Comparison of ENCODE assay signal across 8 cellular contexts in genomic region chr10:98446121-98446655, GRCh38. TPM values are rescaled to one million over a fixed set of nuclear protein-coding genes. Genes with fewer than 3 reads are reported as not detected.
A peak's percentile ranks its signal among the peaks of the same experiment; 100 is the strongest.
DNase-seq lines count a peak whose midpoint lies in the region; ATAC-seq and TF ChIP-seq lines count a peak whose summit lies in the region.

No MANE protein-coding gene starts in this region.

- peak; percentile 20 for ATAC-seq in HG02678 (IDR thresholded peaks at IDR 0.05; ENCODE audit: unreplicated experiment)
- ATAC-seq in psoas muscle = peak; percentile 46 to 75 (median 60)

- H3K4me3 ChIP-seq in right atrium auricular region (peak overlapping the region; percentile 71 to 94), psoas muscle (peak overlapping the region; percentile 89)

- TF ChIP-seq CTCF in right atrium auricular region (IDR thresholded peaks at IDR 0.05) = no peak
- TF ChIP-seq CTCF in psoas muscle (IDR thresholded peaks at IDR 0.05) = no peak

- peak overlapping the region; percentile 73 for H3K27ac ChIP-seq in adipose tissue (ENCODE audit: low read depth, low read length)
- H3K27ac ChIP-seq in right atrium auricular region = peak overlapping the region; percentile 92 to 95
- peak overlapping the region; percentile 89 for H3K27ac ChIP-seq in psoas muscle

- H3K4me1 ChIP-seq in right atrium auricular region (peaks cover 0 to 20% of the 10 kb centered on the region in 2 donors), psoas muscle (no peaks in the 10 kb centered on the region)

- peak; percentile 46 for DNase-seq in DMS 273 (lab: John Stamatoyannopoulos, UW; ENCODE audit: unreplicated experiment)
- no peak for DNase-seq in DMS 273 treated with DMSO at 0.1 percent for 48 hours (lab: John Stamatoyannopoulos, UW)
- peak; percentile 5 for DNase-seq in NCI-H2227 treated with DMSO at 0.1 percent for 48 hours (lab: John Stamatoyannopoulos, UW)
- DNase-seq in right atrium auricular region (ENCODE audit: low spot score) = no peak
- DNase-seq in psoas muscle = no peak
- DNase-seq in NCI-H1694 (lab: John Stamatoyannopoulos, UW) = no peak

- H3K36me3 ChIP-seq in right atrium auricular region = peaks cover 27% of the 10 kb centered on the region
- peaks cover 5 to 41% of the 10 kb centered on the region in 2 donors for H3K36me3 ChIP-seq in psoas muscle (ENCODE audit: insufficient read depth in 1 of 2, low read depth in 1 of 2)

- WGBS in adipose tissue, 3 donors = 2 to 5% (median 3%) methylated on average over 28 of the region's 28 CpGs
- 7 to 16% (median 7%) methylated on average over 28 of the region's 28 CpGs for WGBS in psoas muscle, 3 donors

- H3K9me3 ChIP-seq in right atrium auricular region (no peaks in the 10 kb centered on the region), psoas muscle (no peaks in the 10 kb centered on the region)

- intact Hi-C loops in psoas muscle (cut with DNase I) = no loop called here

- no peaks in the 10 kb centered on the region for H3K27me3 ChIP-seq in right atrium auricular region
- no peaks in the 10 kb centered on the region for H3K27me3 ChIP-seq in psoas muscle (ENCODE audit: insufficient read depth in 3 of 3, low read length in 2 of 3)

RNA-seq across cellular contexts. Expression of gene HPS1, which starts 0.5 kb away (rescaled TPM):
- 10 to 100 TPM; 23.6 to 45.0 (median 35.8) TPM for polyA plus RNA-seq in adipose tissue
- 10 to 100 TPM; 26.9 to 43.6 TPM for total RNA-seq in right atrium auricular region
- total RNA-seq in psoas muscle = 10 to 100 TPM; 11.5 to 17.7 (median 16.0) TPM
- polyA plus RNA-seq in psoas muscle = 10 to 100 TPM; 11.6 to 29.1 (median 12.2) TPM

RNA-seq across cellular contexts. Expression of gene PYROXD2, which starts 31.2 kb away (rescaled TPM):
- polyA plus RNA-seq in adipose tissue (1 to 10 TPM; 2.7 to 9.9 (median 7.4) TPM), psoas muscle (1 to 10 TPM in 2 of 3 donors, under 1 TPM in 1; 0.46 to 1.6 (median 1.2) TPM)
- total RNA-seq in right atrium auricular region (1 to 10 TPM; 1.8 to 5.2 TPM), psoas muscle (10 to 100 TPM in 1 of 4 donors, 1 to 10 TPM in 3; 1.7 to 13.2 (median 3.8) TPM)

Comparison
In these comparisons a context has a peak if more than half of its experiments do, and no peak if none do; other contexts are left out.
1. DNase-seq: peak in DMS 273 (single experiment) and NCI-H2227 treated with DMSO at 0.1 percent for 48 hours (single experiment); none in DMS 273 treated with DMSO at 0.1 percent for 48 hours (single experiment), right atrium auricular region (single experiment), psoas muscle (0 of 2) and NCI-H1694 (single experiment).
2. Peak in every context shown above with its lines, with median percentiles within 50 percentile points of each other: H3K27ac ChIP-seq.